26 cellular contexts compared by ENCODE assay signal in the genomic region with DNA sequence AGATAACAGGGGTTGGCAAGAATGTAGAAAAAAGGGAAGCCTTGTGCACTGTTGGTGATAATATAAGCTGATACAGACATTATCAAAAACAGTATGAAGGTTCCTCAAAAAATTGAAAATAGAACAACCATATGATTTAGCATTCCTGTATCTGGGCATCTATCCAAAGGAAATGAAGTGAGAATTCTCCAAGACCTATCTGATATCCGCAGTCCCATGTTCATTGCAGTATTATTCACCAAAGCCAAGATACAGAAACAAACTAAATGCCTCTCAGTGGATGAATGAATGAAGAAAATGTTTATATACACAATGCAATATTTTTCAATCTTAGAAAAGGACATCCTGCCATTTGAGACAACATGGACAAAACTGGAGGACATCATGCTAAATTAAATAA.
"Had no signal": no experiment of that assay in that cellular context is flagged by ENCODE, and none has a peak within 500 bp of the region (broad histone marks: within the 10 kb centered on the region; RNA-seq: fewer than 3 reads in every experiment).

No MANE protein-coding gene starts in this region.

- H3K4me1 ChIP-seq: colonic mucosa, gastroesophageal sphincter, heart right ventricle had no signal

- DNase-seq: activated B cell treated with CpG ODN at 0.5 μM for 24 hours; activated CD4-positive, alpha-beta T cell treated with anti-CD3 and anti-CD28 coated beads for 48 hours; activated CD4-positive, alpha-beta T cell treated with anti-CD3 and anti-CD28 coated beads, Interleukin-2, amount 50 U/mL, for 1 hour; activated CD4-positive, alpha-beta T cell treated with anti-CD3 and anti-CD28 coated beads, Interleukin-2, amount 50 U/mL, for 48 hours; activated CD8-positive, alpha-beta memory T cell treated with anti-CD3 and anti-CD28 coated beads for 24 hours; activated CD8-positive, alpha-beta T cell treated with anti-CD3 and anti-CD28 coated beads for 36 hours; activated effector memory CD4-positive, alpha-beta T cell treated with Interleukin-2 at 50 U/mL for 16 hours; activated gamma-delta T cell treated with Interleukin-2 at 50 U/mL for 16 hours; activated naive CD4-positive, alpha-beta T cell treated with anti-CD3 and anti-CD28 coated beads, Interleukin-2, amount 50 U/mL, for 16 hours; activated naive CD4-positive, alpha-beta T cell treated with Interleukin-2 at 50 U/mL for 16 hours; activated T-cell treated with anti-CD3 and anti-CD28 coated beads, Interleukin-2, amount 50 U/mL, for 4 hours; amniotic stem cell; anterior cingulate cortex; brain microvascular endothelial cell; colonic mucosa; effector CD8-positive, alpha-beta T cell; heart right ventricle; hippocampal formation; T-helper 1 cell; T-helper 17 cell; T1000; WERI-Rb-1 had no signal

- H3K27ac ChIP-seq: brain microvascular endothelial cell, colonic mucosa, gastroesophageal sphincter, heart right ventricle, WERI-Rb-1 had no signal

- H3K27me3 ChIP-seq: brain microvascular endothelial cell, colonic mucosa, gastroesophageal sphincter, heart right ventricle had no signal

- H3K36me3 ChIP-seq: brain microvascular endothelial cell, colonic mucosa, gastroesophageal sphincter, heart right ventricle, WERI-Rb-1 had no signal

- ATAC-seq: activated CD4-positive, CD25-positive, alpha-beta regulatory T cell treated with anti-CD3 and anti-CD28 coated beads, Interleukin-2, amount 50 U/mL, for 24 hours; activated CD8-positive, alpha-beta T cell treated with anti-CD3 and anti-CD28 coated beads for 36 hours; activated T-cell treated with anti-CD3 and anti-CD28 coated beads, Interleukin-2, amount 50 U/mL, for 4 hours; activated T-helper 17 cell treated with anti-CD3 and anti-CD28 coated beads, Interleukin-2, amount 50 U/mL, for 72 hours; esophagus mucosa; gastroesophageal sphincter; heart right ventricle; T-helper 17 cell had no signal

- H3K9me3 ChIP-seq: colonic mucosa, gastroesophageal sphincter had no signal

- H3K4me3 ChIP-seq: colonic mucosa, gastroesophageal sphincter, heart right ventricle had no signal
